ENCODE assay signal across 1 cellular context in the genomic region with DNA sequence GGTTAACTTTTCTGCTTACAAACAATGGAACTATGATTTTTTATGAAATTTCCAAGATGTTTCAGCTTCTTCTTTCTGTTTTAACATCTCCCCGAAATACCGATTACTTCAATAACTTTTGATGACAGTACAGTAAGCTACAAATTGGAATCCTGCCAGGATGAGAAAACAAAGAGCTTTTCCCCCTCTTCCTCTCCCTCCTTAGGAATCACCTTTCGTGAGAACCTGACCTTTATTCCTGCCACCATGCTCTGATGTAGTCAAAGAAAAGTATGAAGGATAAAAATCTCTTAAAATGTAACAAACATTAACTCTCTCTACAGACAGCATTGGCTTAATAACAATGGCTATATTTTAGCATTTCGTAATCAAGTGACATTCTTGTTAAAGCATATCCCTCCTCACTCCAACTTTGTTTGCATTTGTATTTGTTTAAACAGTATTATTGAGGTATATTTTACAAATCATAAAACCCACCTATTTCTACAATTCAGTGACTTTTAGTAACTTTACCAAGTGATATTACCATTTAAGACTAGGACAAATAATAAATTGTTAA.
TF ChIP-seq lines count a peak whose summit lies in the region.

No MANE protein-coding gene starts in this region.

TF ChIP-seq in GM23338, 12 proteins besides CTCF, POLR2A, EP300 and RAD21:
- TF ChIP-seq, protein P1, sequence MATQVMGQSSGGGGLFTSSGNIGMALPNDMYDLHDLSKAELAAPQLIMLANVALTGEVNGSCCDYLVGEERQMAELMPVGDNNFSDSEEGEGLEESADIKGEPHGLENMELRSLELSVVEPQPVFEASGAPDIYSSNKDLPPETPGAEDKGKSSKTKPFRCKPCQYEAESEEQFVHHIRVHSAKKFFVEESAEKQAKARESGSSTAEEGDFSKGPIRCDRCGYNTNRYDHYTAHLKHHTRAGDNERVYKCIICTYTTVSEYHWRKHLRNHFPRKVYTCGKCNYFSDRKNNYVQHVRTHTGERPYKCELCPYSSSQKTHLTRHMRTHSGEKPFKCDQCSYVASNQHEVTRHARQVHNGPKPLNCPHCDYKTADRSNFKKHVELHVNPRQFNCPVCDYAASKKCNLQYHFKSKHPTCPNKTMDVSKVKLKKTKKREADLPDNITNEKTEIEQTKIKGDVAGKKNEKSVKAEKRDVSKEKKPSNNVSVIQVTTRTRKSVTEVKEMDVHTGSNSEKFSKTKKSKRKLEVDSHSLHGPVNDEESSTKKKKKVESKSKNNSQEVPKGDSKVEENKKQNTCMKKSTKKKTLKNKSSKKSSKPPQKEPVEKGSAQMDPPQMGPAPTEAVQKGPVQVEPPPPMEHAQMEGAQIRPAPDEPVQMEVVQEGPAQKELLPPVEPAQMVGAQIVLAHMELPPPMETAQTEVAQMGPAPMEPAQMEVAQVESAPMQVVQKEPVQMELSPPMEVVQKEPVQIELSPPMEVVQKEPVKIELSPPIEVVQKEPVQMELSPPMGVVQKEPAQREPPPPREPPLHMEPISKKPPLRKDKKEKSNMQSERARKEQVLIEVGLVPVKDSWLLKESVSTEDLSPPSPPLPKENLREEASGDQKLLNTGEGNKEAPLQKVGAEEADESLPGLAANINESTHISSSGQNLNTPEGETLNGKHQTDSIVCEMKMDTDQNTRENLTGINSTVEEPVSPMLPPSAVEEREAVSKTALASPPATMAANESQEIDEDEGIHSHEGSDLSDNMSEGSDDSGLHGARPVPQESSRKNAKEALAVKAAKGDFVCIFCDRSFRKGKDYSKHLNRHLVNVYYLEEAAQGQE (IDR thresholded peaks at IDR 0.05; ENCODE audit: unreplicated experiment) = no peak
- no peak for TF ChIP-seq POLR2AphosphoS5 (IDR thresholded peaks at IDR 0.05; ENCODE audit: low read depth)
- TF ChIP-seq JUNB (IDR thresholded peaks at IDR 0.05; ENCODE audit: unreplicated experiment) = no peak
